22 cellular contexts compared by ENCODE assay signal in the genomic region with DNA sequence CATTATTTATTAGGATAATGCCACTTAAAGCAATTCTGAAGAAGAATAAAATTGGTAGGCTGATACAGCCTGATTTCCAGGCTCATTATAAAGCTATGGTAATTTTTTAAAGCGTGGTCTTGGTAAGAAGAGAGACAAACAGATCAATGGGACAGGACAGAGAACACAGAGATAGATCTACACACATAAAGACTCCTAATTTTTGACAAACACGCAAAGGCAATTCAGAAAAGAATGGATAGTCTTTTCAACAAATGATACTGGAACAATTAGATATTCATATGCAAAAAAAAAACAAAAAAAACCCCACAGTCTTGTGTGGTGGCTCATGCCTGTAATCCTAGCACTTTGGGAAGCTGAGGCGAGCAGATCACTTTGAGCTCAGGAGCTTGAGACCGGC. TPM values are rescaled to one million over a fixed set of nuclear protein-coding genes. Genes with fewer than 3 reads are reported as not detected.
"Had no signal": no experiment of that assay in that cellular context is flagged by ENCODE, and none has a peak within 500 bp of the region (broad histone marks: within the 10 kb centered on the region; RNA-seq: fewer than 3 reads in every experiment).

No MANE protein-coding gene starts in this region.

- H3K4me1 ChIP-seq: SJSA1 had no signal

- DNase-seq: KBM-7, MV-4-11, NCI-H1048, NCI-H1105, NCI-H1417, NCI-H1436 treated with DMSO at 0.1 percent for 48 hours, NCI-H187, NCI-H2029, NCI-H2081 treated with DMSO at 0.1 percent for 48 hours, NCI-H2171, NCI-H226, NCI-H446, NCI-H510A, NCI-H524 treated with DMSO at 0.1 percent for 48 hours, NCI-H69, NCI-H774, RPMI8226, SIG-M5 had no signal

- H3K27me3 ChIP-seq: SJSA1 had no signal

- H3K4me3 ChIP-seq: SJSA1, SK-N-MC had no signal

- H3K9me3 ChIP-seq: SJSA1 had no signal

- H3K36me3 ChIP-seq: SJSA1 had no signal

- H3K27ac ChIP-seq: SJSA1, SK-N-MC had no signal

RNA-seq across cellular contexts. Expression of gene MEG3, which starts 25.9 kb away (rescaled TPM):
- total RNA-seq: HT-29, MCF 10A had no signal
